In the genomic region with DNA sequence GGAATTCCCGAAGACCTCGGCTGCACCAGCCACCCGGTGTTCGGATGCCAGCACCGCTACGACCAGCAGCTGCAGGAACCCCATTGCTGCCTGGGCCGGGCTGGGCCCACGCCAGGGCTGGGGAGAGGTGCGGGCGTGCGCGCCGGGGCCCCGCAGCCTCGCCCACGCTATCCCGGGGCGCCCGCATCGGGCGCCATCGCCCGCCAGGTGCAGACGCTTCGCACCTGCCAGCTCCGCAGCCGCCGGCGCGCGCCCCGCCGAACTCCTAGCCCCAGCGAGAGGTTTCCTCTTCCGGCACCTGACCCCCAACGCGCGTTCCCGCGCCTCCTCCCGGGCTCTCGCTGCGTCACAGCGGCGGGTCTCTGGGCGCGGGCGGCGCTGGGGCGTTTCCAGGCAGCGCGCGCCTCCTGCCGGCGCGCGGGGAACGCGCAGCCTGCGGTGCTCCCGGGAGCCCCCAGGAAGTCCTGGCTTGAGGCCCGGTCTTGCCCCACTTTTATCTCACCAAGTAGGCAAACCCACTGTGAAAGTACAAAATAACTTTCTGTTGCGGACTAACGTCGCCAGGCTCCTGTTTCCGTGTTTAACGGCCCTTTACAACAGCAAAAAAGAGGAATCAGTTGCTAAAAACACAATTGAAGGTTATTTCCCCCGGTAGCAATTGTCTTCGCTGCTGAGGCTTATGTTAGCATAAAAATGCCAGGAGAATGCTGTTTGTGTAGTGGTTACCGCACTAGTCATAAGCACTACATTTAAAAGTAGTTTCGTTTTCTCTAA, we compare ENCODE assay signal across 8 cellular contexts. TPM values are rescaled to one million over a fixed set of nuclear protein-coding genes. Genes with fewer than 3 reads are reported as not detected.
A peak's percentile ranks its signal among the peaks of the same experiment; 100 is the strongest.
DNase-seq lines count a peak whose midpoint lies in the region; ATAC-seq and TF ChIP-seq lines count a peak whose summit lies in the region.

A gene with protein sequence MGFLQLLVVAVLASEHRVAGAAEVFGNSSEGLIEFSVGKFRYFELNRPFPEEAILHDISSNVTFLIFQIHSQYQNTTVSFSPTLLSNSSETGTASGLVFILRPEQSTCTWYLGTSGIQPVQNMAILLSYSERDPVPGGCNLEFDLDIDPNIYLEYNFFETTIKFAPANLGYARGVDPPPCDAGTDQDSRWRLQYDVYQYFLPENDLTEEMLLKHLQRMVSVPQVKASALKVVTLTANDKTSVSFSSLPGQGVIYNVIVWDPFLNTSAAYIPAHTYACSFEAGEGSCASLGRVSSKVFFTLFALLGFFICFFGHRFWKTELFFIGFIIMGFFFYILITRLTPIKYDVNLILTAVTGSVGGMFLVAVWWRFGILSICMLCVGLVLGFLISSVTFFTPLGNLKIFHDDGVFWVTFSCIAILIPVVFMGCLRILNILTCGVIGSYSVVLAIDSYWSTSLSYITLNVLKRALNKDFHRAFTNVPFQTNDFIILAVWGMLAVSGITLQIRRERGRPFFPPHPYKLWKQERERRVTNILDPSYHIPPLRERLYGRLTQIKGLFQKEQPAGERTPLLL (minus strand): TSS at position 300 of the 774 bp plus-strand sequence. CDS start 216 bp downstream, at position 84.

- intact Hi-C loops in CD4-positive, alpha-beta T cell (cut with DNase I, micrococcal nuclease) = loop anchor here (1.0 to 10.0 kb wide), 10 partner anchors 8 to 1177 kb away; partner anchors contain the start of genes CCDC91 (in 1 of the 2), INTS13 (in 1 of the 2), ITPR2 (in 1 of the 2) and MED21 (in 1 of the 2)

- peak within 1 kb of the TSS; percentile 97 for H3K27ac Mint-ChIP-seq in CD4-positive, alpha-beta T cell

- peaks cover 1 to 37% (median 26%) of the 10 kb centered on the region in 4 donors for H3K4me1 ChIP-seq in liver (ENCODE audit: control insufficient read depth in 4 of 4, insufficient read depth in 4 of 4, low read length in 3 of 4)

- TF ChIP-seq CTCF in CD4-positive, alpha-beta T cell (IDR thresholded peaks at IDR 0.05) = peak; percentile 99
- TF ChIP-seq CTCF in liver (IDR thresholded peaks at IDR 0.05; ENCODE audit: low read depth, low read length, missing input control) = peak; percentile 93

- peaks cover 16% of the 10 kb centered on the region for H3K36me3 Mint-ChIP-seq in CD4-positive, alpha-beta T cell (ENCODE audit: low read depth)

- peak; percentile 91 to 98 (median 95) for DNase-seq in CD4-positive, alpha-beta T cell
- DNase-seq in NCI-H748 treated with DMSO at 0.1 percent for 48 hours (lab: John Stamatoyannopoulos, UW) (peak; percentile 25), dermis microvascular lymphatic vessel endothelial cell (ENCODE audit: low read depth in 2 of 2) (peak; percentile 65 to 88)
- peak; percentile 92 to 94 for DNase-seq in activated CD4-positive, alpha-beta T cell treated with anti-CD3 and anti-CD28 coated beads, Interleukin-2, amount 50 U/mL, for 4 hours
- peak; percentile 93 for DNase-seq in stimulated activated CD4-positive, alpha-beta T cell treated with anti-CD3 and anti-CD28 coated beads, Interleukin-4, amount 100 ng/mL, for 24 hours

- peak; percentile 82 for ATAC-seq in CD4-positive, alpha-beta T cell (ENCODE audit: poor library complexity)
- ATAC-seq in GM19438 (IDR thresholded peaks at IDR 0.05; ENCODE audit: low read depth, unreplicated experiment) (peak; percentile 77), HG03571 (IDR thresholded peaks at IDR 0.05; ENCODE audit: unreplicated experiment) (peak; percentile 80)

- H3K27ac ChIP-seq in CD4-positive, alpha-beta T cell (ENCODE audit: low read depth, low read length) = peak within 1 kb of the TSS; percentile 92
- peak within 1 kb of the TSS; percentile 87 to 99 for H3K27ac ChIP-seq in liver (ENCODE audit: low read depth in 1 of 2, low read length in 2 of 2)

- peak within 1 kb of the TSS; percentile 86 to 100 for H3K9ac ChIP-seq in liver (ENCODE audit: low read depth in 1 of 2, low read length in 2 of 2)

- H3K27me3 Mint-ChIP-seq in CD4-positive, alpha-beta T cell = no peaks in the 10 kb centered on the region

- TF ChIP-seq RAD21 in liver (IDR thresholded peaks at IDR 0.05) = peak; percentile 69 to 72

- H3K9me3 Mint-ChIP-seq in CD4-positive, alpha-beta T cell = no peaks in the 10 kb centered on the region

- no peaks in the 10 kb centered on the region for H3K9me3 ChIP-seq in CD4-positive, alpha-beta T cell (ENCODE audit: control insufficient read depth, low read length)
- H3K9me3 ChIP-seq in liver (ENCODE audit: control insufficient read depth in 4 of 4, low read length in 3 of 4) = no peaks in the 10 kb centered on the region

- peaks cover 57% of the 10 kb centered on the region for H3K4me1 Mint-ChIP-seq in CD4-positive, alpha-beta T cell (ENCODE audit: low read depth)

- POLR2A ChIA-PET in CD4-positive, alpha-beta T cell (lab: Charles Lee) = interaction anchor here (0.9 to 4.4 kb wide), 14 partner anchors 9 to 1963 kb away, joined by 3 to 49 read pairs (median 6); partner anchors contain the start of genes INTS13, ITPR2, MED21 and MRPS35

- H3K4me3 Mint-ChIP-seq in CD4-positive, alpha-beta T cell = peak within 1 kb of the TSS; percentile 93

- H3K36me3 ChIP-seq in liver (ENCODE audit: control insufficient read depth in 4 of 4, insufficient read depth in 3 of 4, low read depth in 1 of 4, low read length in 3 of 4) = no peaks in the 10 kb centered on the region

- CTCF ChIA-PET in CD4-positive, alpha-beta T cell (lab: Charles Lee) = interaction anchor here (0.5 to 1.9 kb wide), 23 partner anchors 9 to 1924 kb away, joined by 3 to 18 read pairs (median 6); partner anchors contain the start of genes ITPR2 and MED21

- no peaks in the 10 kb centered on the region for H3K27me3 ChIP-seq in CD4-positive, alpha-beta T cell (ENCODE audit: control insufficient read depth, insufficient read depth, low read length)
- no peaks in the 10 kb centered on the region for H3K27me3 ChIP-seq in liver (ENCODE audit: control insufficient read depth in 4 of 4, insufficient read depth in 4 of 4, low read length in 3 of 4)

- under 1% methylated on average over 71 of the region's 71 CpGs for WGBS in liver

- peak within 1 kb of the TSS; percentile 96 to 98 (median 97) for H3K4me3 ChIP-seq in liver (ENCODE audit: low read depth in 1 of 3, low read length in 3 of 3)

TF ChIP-seq in liver, 16 proteins besides CTCF, POLR2A, EP300 and RAD21 (continues in another document):
- TF ChIP-seq RXRA (IDR thresholded peaks at IDR 0.05) (no peak), NR2F2 (IDR thresholded peaks at IDR 0.05) (no peak), JUND (IDR thresholded peaks at IDR 0.05) (no peak), HNF4G (IDR thresholded peaks at IDR 0.05) (no peak), HNF4A (conservative IDR thresholded peaks at IDR 0.05) (no peak), YY1 (IDR thresholded peaks at IDR 0.05) (no peak), EGR1 (IDR thresholded peaks at IDR 0.05; ENCODE audit: low read depth in 2 of 2) (peak in 1 of 2 donors; percentile 26), SP1 (IDR thresholded peaks at IDR 0.05) (peak; percentile 48), GABPA (IDR thresholded peaks at IDR 0.05 in 1 of 2, conservative IDR thresholded peaks at IDR 0.05 in 1 of 2) (peak in 1 of 2 donors; percentile 77), FOXA2 (IDR thresholded peaks at IDR 0.05) (no peak)
- TF ChIP-seq, protein P1, sequence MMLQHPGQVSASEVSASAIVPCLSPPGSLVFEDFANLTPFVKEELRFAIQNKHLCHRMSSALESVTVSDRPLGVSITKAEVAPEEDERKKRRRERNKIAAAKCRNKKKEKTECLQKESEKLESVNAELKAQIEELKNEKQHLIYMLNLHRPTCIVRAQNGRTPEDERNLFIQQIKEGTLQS (IDR thresholded peaks at IDR 0.05) = peak; percentile 34
- TF ChIP-seq, protein P2, sequence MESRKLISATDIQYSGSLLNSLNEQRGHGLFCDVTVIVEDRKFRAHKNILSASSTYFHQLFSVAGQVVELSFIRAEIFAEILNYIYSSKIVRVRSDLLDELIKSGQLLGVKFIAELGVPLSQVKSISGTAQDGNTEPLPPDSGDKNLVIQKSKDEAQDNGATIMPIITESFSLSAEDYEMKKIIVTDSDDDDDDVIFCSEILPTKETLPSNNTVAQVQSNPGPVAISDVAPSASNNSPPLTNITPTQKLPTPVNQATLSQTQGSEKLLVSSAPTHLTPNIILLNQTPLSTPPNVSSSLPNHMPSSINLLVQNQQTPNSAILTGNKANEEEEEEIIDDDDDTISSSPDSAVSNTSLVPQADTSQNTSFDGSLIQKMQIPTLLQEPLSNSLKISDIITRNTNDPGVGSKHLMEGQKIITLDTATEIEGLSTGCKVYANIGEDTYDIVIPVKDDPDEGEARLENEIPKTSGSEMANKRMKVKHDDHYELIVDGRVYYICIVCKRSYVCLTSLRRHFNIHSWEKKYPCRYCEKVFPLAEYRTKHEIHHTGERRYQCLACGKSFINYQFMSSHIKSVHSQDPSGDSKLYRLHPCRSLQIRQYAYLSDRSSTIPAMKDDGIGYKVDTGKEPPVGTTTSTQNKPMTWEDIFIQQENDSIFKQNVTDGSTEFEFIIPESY (IDR thresholded peaks at IDR 0.05) = peak; percentile 7
- TF ChIP-seq, protein P3, sequence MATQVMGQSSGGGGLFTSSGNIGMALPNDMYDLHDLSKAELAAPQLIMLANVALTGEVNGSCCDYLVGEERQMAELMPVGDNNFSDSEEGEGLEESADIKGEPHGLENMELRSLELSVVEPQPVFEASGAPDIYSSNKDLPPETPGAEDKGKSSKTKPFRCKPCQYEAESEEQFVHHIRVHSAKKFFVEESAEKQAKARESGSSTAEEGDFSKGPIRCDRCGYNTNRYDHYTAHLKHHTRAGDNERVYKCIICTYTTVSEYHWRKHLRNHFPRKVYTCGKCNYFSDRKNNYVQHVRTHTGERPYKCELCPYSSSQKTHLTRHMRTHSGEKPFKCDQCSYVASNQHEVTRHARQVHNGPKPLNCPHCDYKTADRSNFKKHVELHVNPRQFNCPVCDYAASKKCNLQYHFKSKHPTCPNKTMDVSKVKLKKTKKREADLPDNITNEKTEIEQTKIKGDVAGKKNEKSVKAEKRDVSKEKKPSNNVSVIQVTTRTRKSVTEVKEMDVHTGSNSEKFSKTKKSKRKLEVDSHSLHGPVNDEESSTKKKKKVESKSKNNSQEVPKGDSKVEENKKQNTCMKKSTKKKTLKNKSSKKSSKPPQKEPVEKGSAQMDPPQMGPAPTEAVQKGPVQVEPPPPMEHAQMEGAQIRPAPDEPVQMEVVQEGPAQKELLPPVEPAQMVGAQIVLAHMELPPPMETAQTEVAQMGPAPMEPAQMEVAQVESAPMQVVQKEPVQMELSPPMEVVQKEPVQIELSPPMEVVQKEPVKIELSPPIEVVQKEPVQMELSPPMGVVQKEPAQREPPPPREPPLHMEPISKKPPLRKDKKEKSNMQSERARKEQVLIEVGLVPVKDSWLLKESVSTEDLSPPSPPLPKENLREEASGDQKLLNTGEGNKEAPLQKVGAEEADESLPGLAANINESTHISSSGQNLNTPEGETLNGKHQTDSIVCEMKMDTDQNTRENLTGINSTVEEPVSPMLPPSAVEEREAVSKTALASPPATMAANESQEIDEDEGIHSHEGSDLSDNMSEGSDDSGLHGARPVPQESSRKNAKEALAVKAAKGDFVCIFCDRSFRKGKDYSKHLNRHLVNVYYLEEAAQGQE (IDR thresholded peaks at IDR 0.05) = no peak

RNA-seq across cellular contexts. Expression of the gene that starts here (rescaled TPM):
- total RNA-seq in CD4-positive, alpha-beta T cell = 1 to 10 TPM; 8.3 to 9.5 TPM
- total RNA-seq in dermis microvascular lymphatic vessel endothelial cell = 101 and 128 TPM in 2 replicates
- 10 to 100 TPM; 54.3 to 60.8 TPM for total RNA-seq in liver
- polyA plus RNA-seq in liver = 10 to 100 TPM; 21.5 to 35.0 TPM

Comparison
In these comparisons a context has a peak if more than half of its experiments do, and no peak if none do; other contexts are left out.
1. Peak in every context shown above with its lines: DNase-seq, ATAC-seq, H3K4me3 ChIP-seq and H3K27ac ChIP-seq.
2. DNase-seq: peak in every context shown above with its lines; median percentile 95 in CD4-positive, alpha-beta T cell; 93 in activated CD4-positive, alpha-beta T cell treated with anti-CD3 and anti-CD28 coated beads, Interleukin-2, amount 50 U/mL, for 4 hours; 93 in stimulated activated CD4-positive, alpha-beta T cell treated with anti-CD3 and anti-CD28 coated beads, Interleukin-4, amount 100 ng/mL, for 24 hours; 76 in dermis microvascular lymphatic vessel endothelial cell; 25 in NCI-H748 treated with DMSO at 0.1 percent for 48 hours.